In the genomic region with DNA sequence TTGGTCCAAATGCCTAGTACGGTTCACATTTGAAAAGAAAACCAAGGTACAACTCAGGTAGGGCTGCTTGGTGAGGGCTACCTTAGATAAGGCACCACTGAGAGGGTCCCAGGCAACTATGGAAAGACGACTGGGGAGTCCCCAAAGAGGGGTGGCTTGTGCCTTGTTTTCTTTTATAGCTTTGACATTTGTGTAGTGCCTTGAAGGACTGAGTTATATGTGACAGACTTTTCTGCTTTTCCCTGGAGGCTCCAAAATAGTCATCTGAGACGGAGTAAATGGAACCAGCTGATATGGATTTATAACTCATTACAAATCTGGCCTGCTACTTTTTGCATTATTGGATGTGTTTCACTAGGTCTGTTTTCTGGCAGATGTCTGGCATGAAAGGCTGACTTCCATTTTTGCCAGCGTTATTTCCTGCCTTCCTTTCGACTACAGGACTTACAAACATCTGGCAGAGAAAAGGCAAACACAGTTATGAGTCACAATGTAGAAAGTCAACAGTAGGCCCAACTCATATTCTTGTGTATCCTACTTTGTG, we compare ENCODE assay signal across 13 cellular contexts.
DNase-seq lines count a peak whose midpoint lies in the region; ATAC-seq and TF ChIP-seq lines count a peak whose summit lies in the region.
"Had no signal": no experiment of that assay in that cellular context is flagged by ENCODE, and none has a peak within 500 bp of the region (broad histone marks: within the 10 kb centered on the region; RNA-seq: fewer than 3 reads in every experiment).

No MANE protein-coding gene starts in this region.

- H3K27me3 Mint-ChIP-seq in HFFc6 (ENCODE audit: insufficient read depth) (no peaks in the 10 kb centered on the region; the same call in 1 of the 2 replicates), T-helper 17 cell (no peaks in the 10 kb centered on the region)
- peaks cover 13% of the 10 kb centered on the region for H3K27me3 Mint-ChIP-seq in activated naive CD4-positive, alpha-beta T cell treated with anti-CD3 and anti-CD28 coated beads for 36 hours (ENCODE audit: low read depth)
- peaks cover 0 to 18% (median 9%) of the 10 kb centered on the region in 5 donors for H3K27me3 Mint-ChIP-seq in naive thymus-derived CD4-positive, alpha-beta T cell

- H3K36me3 Mint-ChIP-seq in HFFc6 (ENCODE audit: low read depth) (no peaks in the 10 kb centered on the region), T-helper 17 cell (ENCODE audit: low read depth) (no peaks in the 10 kb centered on the region)
- H3K36me3 Mint-ChIP-seq in activated naive CD4-positive, alpha-beta T cell treated with anti-CD3 and anti-CD28 coated beads for 36 hours (ENCODE audit: low read depth): no peaks in the 10 kb centered on the region
- H3K36me3 Mint-ChIP-seq in naive thymus-derived CD4-positive, alpha-beta T cell: peaks cover 0 to 5% (median 0%) of the 10 kb centered on the region in 5 donors
- H3K36me3 Mint-ChIP-seq: CD4-positive, alpha-beta memory T cell had no signal

- H3K4me1 Mint-ChIP-seq in HFFc6 (ENCODE audit: low read depth) (peaks cover 27% of the 10 kb centered on the region), T-helper 17 cell (no peaks in the 10 kb centered on the region)
- no peaks in the 10 kb centered on the region for H3K4me1 Mint-ChIP-seq in activated naive CD4-positive, alpha-beta T cell treated with anti-CD3 and anti-CD28 coated beads for 36 hours (ENCODE audit: low read depth)
- H3K4me1 Mint-ChIP-seq in naive thymus-derived CD4-positive, alpha-beta T cell: no peaks in the 10 kb centered on the region
- H3K4me1 Mint-ChIP-seq: CD4-positive, alpha-beta memory T cell had no signal

- no peak for ATAC-seq in naive thymus-derived CD4-positive, alpha-beta T cell
- ATAC-seq in T-helper 17 cell (no peak), GM19035 (IDR thresholded peaks at IDR 0.05; ENCODE audit: unreplicated experiment) (no peak)

- H3K27me3 ChIP-seq in adipocyte (replicated peaks; ENCODE audit: control insufficient read depth, insufficient read depth, low read length): no peaks in the 10 kb centered on the region
- no peaks in the 10 kb centered on the region for H3K27me3 ChIP-seq in hepatocyte
- no peaks in the 10 kb centered on the region for H3K27me3 ChIP-seq in naive thymus-derived CD4-positive, alpha-beta T cell (ENCODE audit: control insufficient read depth in 2 of 2, insufficient read depth in 2 of 2, low read length in 2 of 2)
- H3K27me3 ChIP-seq: heart right ventricle, transverse colon had no signal

- H2AFZ ChIP-seq in hepatocyte: no peak overlapping the region

- H4K20me1 ChIP-seq in hepatocyte (ENCODE audit: insufficient read depth, poor library complexity, severe bottlenecking): no peaks in the 10 kb centered on the region

- H3K27ac Mint-ChIP-seq in HFFc6 (no peak overlapping the region), T-helper 17 cell (no peak overlapping the region)
- H3K27ac Mint-ChIP-seq in activated naive CD4-positive, alpha-beta T cell treated with anti-CD3 and anti-CD28 coated beads for 36 hours: no peak overlapping the region
- no peak overlapping the region for H3K27ac Mint-ChIP-seq in naive thymus-derived CD4-positive, alpha-beta T cell
- H3K27ac Mint-ChIP-seq: CD4-positive, alpha-beta memory T cell had no signal

- peak; percentile 22 for DNase-seq in AG20443 (ENCODE audit: low spot score)
- DNase-seq in HFFc6: peak; percentile 40
- peak; percentile 85 for DNase-seq in adipocyte (ENCODE audit: low read depth)
- peak; percentile 34 for DNase-seq in hepatocyte (ENCODE audit: low spot score)
- no peak for DNase-seq in activated naive CD4-positive, alpha-beta T cell treated with anti-CD3 and anti-CD28 coated beads for 36 hours
- DNase-seq in naive thymus-derived CD4-positive, alpha-beta T cell: no peak
- DNase-seq in T-helper 17 cell: no peak
- DNase-seq: CD4-positive, alpha-beta memory T cell; heart right ventricle; psoas muscle; SW 1271; transverse colon had no signal

- no peak overlapping the region for H3K4me3 ChIP-seq in adipocyte (ENCODE audit: low read length)
- no peak overlapping the region for H3K4me3 ChIP-seq in hepatocyte
- H3K4me3 ChIP-seq in naive thymus-derived CD4-positive, alpha-beta T cell (ENCODE audit: low read length): no peak overlapping the region
- H3K4me3 ChIP-seq: heart right ventricle, psoas muscle, transverse colon had no signal

- POLR2A ChIA-PET in naive thymus-derived CD4-positive, alpha-beta T cell (lab: Charles Lee): no interaction called here

- intact Hi-C loops in activated naive CD4-positive, alpha-beta T cell treated with anti-CD3 and anti-CD28 coated beads for 36 hours (cut with micrococcal nuclease): no loop called here
- intact Hi-C loops in naive thymus-derived CD4-positive, alpha-beta T cell (cut with micrococcal nuclease): no loop called here

- peak overlapping the region; percentile 8 for H3K27ac ChIP-seq in hepatocyte
- no peak overlapping the region for H3K27ac ChIP-seq in naive thymus-derived CD4-positive, alpha-beta T cell (ENCODE audit: low read depth, low read length)
- H3K27ac ChIP-seq: heart right ventricle, psoas muscle, transverse colon had no signal

- 0 out of 2 replicates have a peak overlapping the region, but pooled peaks have one; percentile 16 for H3K4me3 Mint-ChIP-seq in HFFc6
- no peak overlapping the region for H3K4me3 Mint-ChIP-seq in activated naive CD4-positive, alpha-beta T cell treated with anti-CD3 and anti-CD28 coated beads for 36 hours
- H3K4me3 Mint-ChIP-seq in naive thymus-derived CD4-positive, alpha-beta T cell: no peak overlapping the region
- no peak overlapping the region for H3K4me3 Mint-ChIP-seq in T-helper 17 cell
- H3K4me3 Mint-ChIP-seq: CD4-positive, alpha-beta memory T cell had no signal

- H3K36me3 ChIP-seq in adipocyte (ENCODE audit: control insufficient read depth, insufficient read depth, low read length, severe bottlenecking) (no peaks in the 10 kb centered on the region), hepatocyte (replicated peaks; ENCODE audit: insufficient read depth, low read depth) (no peaks in the 10 kb centered on the region)
- no peaks in the 10 kb centered on the region for H3K36me3 ChIP-seq in naive thymus-derived CD4-positive, alpha-beta T cell (ENCODE audit: control insufficient read depth in 2 of 3, insufficient read depth in 3 of 3, low read length in 3 of 3)
- H3K36me3 ChIP-seq: heart right ventricle, transverse colon had no signal

- no peaks in the 10 kb centered on the region for H3K9me2 ChIP-seq in hepatocyte (replicated peaks; ENCODE audit: insufficient read depth)

- no peak for TF ChIP-seq CTCF in HFFc6 (IDR thresholded peaks at IDR 0.05)
- TF ChIP-seq CTCF in hepatocyte (IDR thresholded peaks at IDR 0.05; ENCODE audit: poor library complexity): no peak

- H3K9ac ChIP-seq in adipocyte (ENCODE audit: low read length): no peak overlapping the region

- H3K4me2 ChIP-seq in hepatocyte: no peak overlapping the region

- no peaks in the 10 kb centered on the region for H3K9me3 ChIP-seq in adipocyte (ENCODE audit: control insufficient read depth, low read length)
- H3K9me3 ChIP-seq in hepatocyte (ENCODE audit: low read depth): no peaks in the 10 kb centered on the region
- H3K9me3 ChIP-seq in naive thymus-derived CD4-positive, alpha-beta T cell (ENCODE audit: control insufficient read depth in 2 of 3, low read length in 3 of 3): no peaks in the 10 kb centered on the region
- H3K9me3 ChIP-seq in T-helper 17 cell (ENCODE audit: control insufficient read depth, low read length, poor library complexity, severe bottlenecking): no peaks in the 10 kb centered on the region
- H3K9me3 ChIP-seq: heart right ventricle, psoas muscle, transverse colon had no signal

- no peaks in the 10 kb centered on the region for H3K79me2 ChIP-seq in hepatocyte

- CTCF ChIA-PET in activated naive CD4-positive, alpha-beta T cell treated with anti-CD3 and anti-CD28 coated beads for 36 hours (lab: Charles Lee): no interaction called here
- CTCF ChIA-PET in naive thymus-derived CD4-positive, alpha-beta T cell (lab: Charles Lee): no interaction called here

- no peaks in the 10 kb centered on the region; the same call in 1 of the 2 replicates for H3K9me3 Mint-ChIP-seq in HFFc6
- peaks cover 3% of the 10 kb centered on the region for H3K9me3 Mint-ChIP-seq in activated naive CD4-positive, alpha-beta T cell treated with anti-CD3 and anti-CD28 coated beads for 36 hours
- peaks cover 1 to 7% (median 4%) of the 10 kb centered on the region in 11 donors for H3K9me3 Mint-ChIP-seq in naive thymus-derived CD4-positive, alpha-beta T cell

- H3K4me1 ChIP-seq in adipocyte (ENCODE audit: control insufficient read depth, insufficient read depth, low read length) (peaks cover 19% of the 10 kb centered on the region), hepatocyte (ENCODE audit: insufficient read depth) (peaks cover 5% of the 10 kb centered on the region)
- no peaks in the 10 kb centered on the region for H3K4me1 ChIP-seq in naive thymus-derived CD4-positive, alpha-beta T cell (ENCODE audit: control insufficient read depth in 2 of 2, insufficient read depth in 2 of 2, low read length in 2 of 2)
- H3K4me1 ChIP-seq: psoas muscle had no signal

- WGBS in hepatocyte (ENCODE audit: low lambda C conversion rate, missing lambda C conversion rate): 42% methylated on average over 5 of the region's 5 CpGs

Comparison
In these comparisons a context has a peak if more than half of its experiments do, and no peak if none do; other contexts are left out.
1. DNase-seq: peak in AG20443 (single experiment), HFFc6 (single experiment), adipocyte (single experiment) and hepatocyte (single experiment); none in activated naive CD4-positive, alpha-beta T cell treated with anti-CD3 and anti-CD28 coated beads for 36 hours (single experiment), naive thymus-derived CD4-positive, alpha-beta T cell (0 of 9) and T-helper 17 cell (0 of 3).